ENCODE assay signal across 17 cellular contexts in genomic region chr4:89166971-89167475, GRCh38. TPM values are rescaled to one million over a fixed set of nuclear protein-coding genes. Genes with fewer than 3 reads are reported as not detected.
A peak's percentile ranks its signal among the peaks of the same experiment; 100 is the strongest.
DNase-seq lines count a peak whose midpoint lies in the region; ATAC-seq, FAIRE-seq and TF ChIP-seq lines count a peak whose summit lies in the region.
"Had no signal": no experiment of that assay in that cellular context is flagged by ENCODE, and none has a peak within 500 bp of the region (broad histone marks: within the 10 kb centered on the region; RNA-seq: fewer than 3 reads in every experiment).

No MANE protein-coding gene starts in this region.

- no peaks in the 10 kb centered on the region for H3K4me1 ChIP-seq in H1 (replicated peaks in 1 of 4; ENCODE audit: control insufficient read depth in 3 of 4, insufficient read depth in 4 of 4, low read length in 3 of 4)
- H3K4me1 ChIP-seq: BE2C had no signal

- no peak overlapping the region for H3K18ac ChIP-seq in H1 (ENCODE audit: extremely low read depth, low read length)

- H3K9ac ChIP-seq in H1 (replicated peaks in 1 of 4; ENCODE audit: extremely low read depth in 1 of 4, low read depth in 3 of 4, low read length in 3 of 4), result no peak overlapping the region

- TF ChIP-seq EP300 in H1 (IDR thresholded peaks at IDR 0.05; ENCODE audit: borderline replicate concordance in 1 of 2, low read depth in 2 of 2, low read length in 2 of 2), result no peak

- no peak overlapping the region for H3K56ac ChIP-seq in H1 (replicated peaks; ENCODE audit: insufficient read length, low read depth, low read length)

- DNase-seq in amniotic epithelial cell (ENCODE audit: low read depth) (peak; percentile 24), H1 (ENCODE audit: low read depth in 1 of 2, low spot score in 2 of 2) (no peak), kidney epithelial cell (ENCODE audit: low read depth) (peak; percentile 52), renal cortical epithelial cell (ENCODE audit: low read depth) (peak; percentile 94), GDM1 (lab: John Stamatoyannopoulos, UW) (no peak)
- DNase-seq: ACHN; BE2C; C1 segment of cervical spinal cord; CD4-positive, CD25-positive, alpha-beta regulatory T cell; CD8-positive, alpha-beta memory T cell; COR-L47; HCEC 1CT had no signal

- H3K4me3 ChIP-seq in H1 (ENCODE audit: extremely low read depth in 1 of 4, insufficient read depth in 2 of 4, low read depth in 3 of 4, low read length in 4 of 4) (no peak overlapping the region), kidney epithelial cell (ENCODE audit: low read depth, low read length) (no peak overlapping the region)

- TF ChIP-seq CTCF in H1 (IDR thresholded peaks at IDR 0.05; ENCODE audit: control extremely low read depth in 1 of 3, insufficient read depth in 1 of 3, low read depth in 1 of 3, low read length in 3 of 3) (no peak), kidney epithelial cell (IDR thresholded peaks at IDR 0.05; ENCODE audit: insufficient read depth, low read length, poor library complexity, severe bottlenecking) (no peak)

- CTCF ChIA-PET in H1 (lab: Charles Lee; ENCODE audit: partially characterized antibody), result interaction anchor here (0.6 to 1.1 kb wide), 3 partner anchors 59 to 195 kb away, joined by 3 read pairs; no protein-coding TSS in a partner anchor

- no peak overlapping the region for H4K91ac ChIP-seq in H1 (replicated peaks; ENCODE audit: insufficient read length, low read length)

- H2BK12ac ChIP-seq in H1 (ENCODE audit: low read depth, low read length), result no peak overlapping the region

- no peaks in the 10 kb centered on the region for H4K20me1 ChIP-seq in H1 (replicated peaks in 1 of 2; ENCODE audit: control insufficient read depth in 1 of 2, insufficient read depth in 2 of 2, low read length in 2 of 2)

- H2AFZ ChIP-seq in H1 (ENCODE audit: low read length), result 0 out of 2 replicates have a peak overlapping the region, but pooled peaks have one; percentile 45

- no peak for TF ChIP-seq RAD21 in H1 (IDR thresholded peaks at IDR 0.05 in 1 of 2, conservative IDR thresholded peaks at IDR 0.05 in 1 of 2; ENCODE audit: low read depth in 2 of 2, low read length in 2 of 2)

- H3K4me2 ChIP-seq in H1 (ENCODE audit: insufficient read depth in 1 of 2, low read depth in 2 of 2, low read length in 2 of 2), result no peak overlapping the region

- H3K36me3 ChIP-seq in H1 (ENCODE audit: control insufficient read depth in 2 of 4, insufficient read depth in 4 of 4, low read length in 3 of 4), result no peaks in the 10 kb centered on the region
- no peaks in the 10 kb centered on the region for H3K36me3 ChIP-seq in kidney epithelial cell (ENCODE audit: control insufficient read depth, insufficient read depth, low read length)
- H3K36me3 ChIP-seq: BE2C had no signal

- H2BK120ac ChIP-seq in H1 (replicated peaks; ENCODE audit: low read depth, low read length), result no peak overlapping the region

- no peak overlapping the region for H3K27ac ChIP-seq in H1 (ENCODE audit: low read depth, low read length)

- no peak overlapping the region for H2BK5ac ChIP-seq in H1 (ENCODE audit: low read depth, low read length)

- no peak overlapping the region for H3K4ac ChIP-seq in H1 (replicated peaks; ENCODE audit: insufficient read length, low read depth, low read length)

- H2BK15ac ChIP-seq in H1 (ENCODE audit: low read length), result no peak overlapping the region

- no peak overlapping the region for H4K5ac ChIP-seq in H1 (ENCODE audit: insufficient read length, low read depth, low read length)

- H3K27me3 ChIP-seq in H1 (replicated peaks in 1 of 4; ENCODE audit: control insufficient read depth in 3 of 4, extremely low read depth in 1 of 4, insufficient read depth in 3 of 4, low read length in 3 of 4), result no peaks in the 10 kb centered on the region
- H3K27me3 ChIP-seq in kidney epithelial cell (ENCODE audit: control insufficient read depth, insufficient read depth, low read length), result no peaks in the 10 kb centered on the region

- no peak for FAIRE-seq in H1 (lab: Jason Lieb, UNC)
- FAIRE-seq: A204.1, D721Med had no signal

- H3K9me3 ChIP-seq in H1 (ENCODE audit: insufficient read depth in 2 of 2, low read depth in 1 of 2, low read length in 1 of 2), result no peaks in the 10 kb centered on the region
- H3K9me3 ChIP-seq: BE2C had no signal

- H2BK20ac ChIP-seq in H1 (ENCODE audit: low read length), result no peak overlapping the region

- no peak for TF ChIP-seq POLR2A in H1 (IDR thresholded peaks at IDR 0.05; ENCODE audit: control extremely low read depth in 1 of 2, low read depth in 2 of 2, low read length in 2 of 2)

- no peaks in the 10 kb centered on the region for H3K23me2 ChIP-seq in H1 (ENCODE audit: low read depth, low read length)

- H3K79me1 ChIP-seq in H1 (ENCODE audit: low read depth, low read length), result no peaks in the 10 kb centered on the region

- H4K8ac ChIP-seq in H1 (ENCODE audit: extremely low read depth, insufficient read depth, low read length), result no peak overlapping the region

- ATAC-seq in HG03108 (IDR thresholded peaks at IDR 0.05; ENCODE audit: unreplicated experiment) (no peak), GM19397 (IDR thresholded peaks at IDR 0.05; ENCODE audit: unreplicated experiment) (no peak), HG03135 (IDR thresholded peaks at IDR 0.05; ENCODE audit: unreplicated experiment) (no peak)

- no peak overlapping the region for H3K14ac ChIP-seq in H1 (ENCODE audit: insufficient read length)

- H3K79me2 ChIP-seq in H1 (ENCODE audit: control insufficient read depth in 1 of 2, insufficient read depth in 2 of 2, low read length in 2 of 2), result no peaks in the 10 kb centered on the region

- H2AK5ac ChIP-seq in H1 (ENCODE audit: low read depth, low read length), result no peak overlapping the region

- POLR2A ChIA-PET in H1 (lab: Charles Lee; ENCODE audit: partially characterized antibody), result no interaction called here

- H3K23ac ChIP-seq in H1 (ENCODE audit: insufficient read length), result no peak overlapping the region

TF ChIP-seq in H1, 55 proteins besides CTCF, POLR2A, EP300 and RAD21:
- TF ChIP-seq GABPA (IDR thresholded peaks at IDR 0.05; ENCODE audit: borderline replicate concordance, insufficient read depth, low read length) (no peak), MAFK (IDR thresholded peaks at IDR 0.05; ENCODE audit: low read depth, low read length) (no peak), KDM4A (IDR thresholded peaks at IDR 0.05; ENCODE audit: low read depth, low read length, severe bottlenecking) (no peak), HDAC6 (IDR thresholded peaks at IDR 0.05; ENCODE audit: low read depth, low read length) (no peak), EGR1 (IDR thresholded peaks at IDR 0.05; ENCODE audit: borderline replicate concordance, low read depth, low read length) (no peak), SRF (IDR thresholded peaks at IDR 0.05; ENCODE audit: low read depth, low read length) (no peak), KDM1A (IDR thresholded peaks at IDR 0.05; ENCODE audit: borderline replicate concordance, low read length) (no peak), TCF12 (IDR thresholded peaks at IDR 0.05; ENCODE audit: low read depth, low read length) (no peak), FOSL1 (IDR thresholded peaks at IDR 0.05; ENCODE audit: insufficient read depth, low read depth, low read length) (no peak), ASH2L (IDR thresholded peaks at IDR 0.05; ENCODE audit: low read length) (no peak), CBX8 (IDR thresholded peaks at IDR 0.05; ENCODE audit: borderline replicate concordance, low read depth, low read length) (no peak), SAP30 (IDR thresholded peaks at IDR 0.05; ENCODE audit: insufficient read depth, insufficient replicate concordance, low read length) (no peak), PHF8 (conservative IDR thresholded peaks at IDR 0.05; ENCODE audit: low read depth, low read length) (no peak), CREB1 (IDR thresholded peaks at IDR 0.05) (no peak), CEBPB (IDR thresholded peaks at IDR 0.05; ENCODE audit: low read depth, low read length) (no peak), BRCA1 (IDR thresholded peaks at IDR 0.05; ENCODE audit: low read depth, low read length) (no peak), SP2 (IDR thresholded peaks at IDR 0.05; ENCODE audit: low read length) (no peak), ZNF274 (IDR thresholded peaks at IDR 0.05; ENCODE audit: borderline replicate concordance, extremely low read depth, low read length) (no peak)
- TF ChIP-seq, protein P1, sequence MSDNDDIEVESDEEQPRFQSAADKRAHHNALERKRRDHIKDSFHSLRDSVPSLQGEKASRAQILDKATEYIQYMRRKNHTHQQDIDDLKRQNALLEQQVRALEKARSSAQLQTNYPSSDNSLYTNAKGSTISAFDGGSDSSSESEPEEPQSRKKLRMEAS (IDR thresholded peaks at IDR 0.05), result no peak
- TF ChIP-seq, protein P2, sequence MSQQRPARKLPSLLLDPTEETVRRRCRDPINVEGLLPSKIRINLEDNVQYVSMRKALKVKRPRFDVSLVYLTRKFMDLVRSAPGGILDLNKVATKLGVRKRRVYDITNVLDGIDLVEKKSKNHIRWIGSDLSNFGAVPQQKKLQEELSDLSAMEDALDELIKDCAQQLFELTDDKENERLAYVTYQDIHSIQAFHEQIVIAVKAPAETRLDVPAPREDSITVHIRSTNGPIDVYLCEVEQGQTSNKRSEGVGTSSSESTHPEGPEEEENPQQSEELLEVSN (IDR thresholded peaks at IDR 0.05), result no peak

RNA-seq across cellular contexts. Expression of gene TIGD2, which starts 55.7 kb away (rescaled TPM):
- total RNA-seq in H1 (2021; fragmentation: NEBNext Ultra II Directional; extraction: Animal tissue kit (Norgen Biotek cat#: 25700)), result 5.7 and 5.9 TPM in 2 replicates
- 1.8 and 2.4 TPM in 2 replicates for polyA plus RNA-seq in H1 (2011; rRNA removed)
- 2.1 TPM for polyA plus RNA-seq in H1 (2011; cell fraction: cytosol; rRNA removed)
- polyA plus RNA-seq in H1 (2011; cell fraction: nucleus; rRNA removed), result 1.8 TPM
- 3.5 to 5.7 TPM (median 3.7 TPM) in 4 replicates for polyA plus RNA-seq in H1 (2012, experiment 1 of 2)
- 0.62 TPM for polyA plus RNA-seq in H1 (2012, experiment 2 of 2)
- 4.3 TPM for polyA plus RNA-seq in H1 (2013, experiment 1 of 2)
- 4.1 TPM for polyA plus RNA-seq in H1 (2013, experiment 2 of 2)
- polyA minus RNA-seq in H1 (2011; rRNA and poly(A)+ RNA removed), result 3.2 and 5.1 TPM in 2 replicates
- polyA minus RNA-seq in H1 (2011; cell fraction: cytosol; rRNA and poly(A)+ RNA removed), result 1.7 TPM
- polyA minus RNA-seq in H1 (2011; cell fraction: nucleus; rRNA and poly(A)+ RNA removed), result 7.4 TPM
- total RNA-seq in kidney epithelial cell, result 6.2 and 7.6 TPM in 2 replicates
- 4.5 and 11.1 TPM in 2 replicates for total RNA-seq in renal cortical epithelial cell

Comparison
In these comparisons a context has a peak if more than half of its experiments do, and no peak if none do; other contexts are left out.
1. DNase-seq: peak in amniotic epithelial cell (single experiment), kidney epithelial cell (single experiment) and renal cortical epithelial cell (single experiment); none in H1 (0 of 2) and GDM1 (single experiment).